ENCODE assay signal across 14 cellular contexts in genomic region chr3:125313060-125313635, GRCh38.
DNase-seq lines count a peak whose midpoint lies in the region; ATAC-seq, FAIRE-seq and TF ChIP-seq lines count a peak whose summit lies in the region.
"Had no signal": no experiment of that assay in that cellular context is flagged by ENCODE, and none has a peak within 500 bp of the region (broad histone marks: within the 10 kb centered on the region; RNA-seq: fewer than 3 reads in every experiment).

No MANE protein-coding gene starts in this region.

- peaks cover 21% of the 10 kb centered on the region for H3K79me2 ChIP-seq in endothelial cell of umbilical vein (ENCODE audit: control insufficient read depth, insufficient read depth, low read length)

- H4K20me1 ChIP-seq in endothelial cell of umbilical vein (replicated peaks; ENCODE audit: control insufficient read depth, extremely low read depth, insufficient read depth, low read length), result peaks cover 3% of the 10 kb centered on the region

- H2AFZ ChIP-seq in endothelial cell of umbilical vein (ENCODE audit: low read depth, low read length), result no peak overlapping the region

- no peaks in the 10 kb centered on the region for H3K9me3 ChIP-seq in endothelial cell of umbilical vein (replicated peaks; ENCODE audit: control insufficient read depth, insufficient read depth, low read length)
- H3K9me3 ChIP-seq in esophagus squamous epithelium, result no peaks in the 10 kb centered on the region

- no TSS peak for BruUV-seq in endothelial cell of umbilical vein (replicated peaks; lab: Mats Ljungman, UMichigan)

- H3K4me2 ChIP-seq in endothelial cell of umbilical vein (ENCODE audit: insufficient read depth, low read length), result no peak overlapping the region

- no peaks in the 10 kb centered on the region for H3K9me3 Mint-ChIP-seq in activated T-cell treated with anti-CD3 and anti-CD28 coated beads, Interleukin-2, amount 50 U/mL, for 4 hours
- H3K9me3 Mint-ChIP-seq in stimulated activated effector memory CD8-positive, alpha-beta T cell treated with anti-CD3 and anti-CD28 coated beads, Interleukin-12 subunit alpha, Interleukin-12 subunit beta, amount 100 ng/mL, for 72 hours, result no peaks in the 10 kb centered on the region
- H3K9me3 Mint-ChIP-seq: dendritic cell treated with granulocyte-macrophage colony-stimulating factor and Interleukin-4, amounts not matched to agents 40 ng/mL and 50 ng/mL, for 4 days had no signal

- H3K27ac ChIP-seq in endothelial cell of umbilical vein (ENCODE audit: insufficient read depth, low read depth, low read length) (no peak overlapping the region), foreskin keratinocyte (no peak overlapping the region), esophagus squamous epithelium (no peak overlapping the region)

- no peak overlapping the region for H3K4me3 Mint-ChIP-seq in activated T-cell treated with anti-CD3 and anti-CD28 coated beads, Interleukin-2, amount 50 U/mL, for 4 hours
- no peak overlapping the region for H3K4me3 Mint-ChIP-seq in stimulated activated effector memory CD8-positive, alpha-beta T cell treated with anti-CD3 and anti-CD28 coated beads, Interleukin-12 subunit alpha, Interleukin-12 subunit beta, amount 100 ng/mL, for 72 hours
- H3K4me3 Mint-ChIP-seq: dendritic cell treated with granulocyte-macrophage colony-stimulating factor and Interleukin-4, amounts not matched to agents 40 ng/mL and 50 ng/mL, for 4 days had no signal

- H3K36me3 ChIP-seq in endothelial cell of umbilical vein (ENCODE audit: control insufficient read depth in 2 of 2, extremely low read depth in 1 of 2, insufficient read depth in 2 of 2, low read length in 2 of 2) (peaks cover 7 to 8% of the 10 kb centered on the region in 2 experiments), esophagus squamous epithelium (peaks cover 0 to 43% (median 0%) of the 10 kb centered on the region in 3 donors)

- FAIRE-seq in RCC 7860 (lab: Jason Lieb, UNC), result peak; percentile 60
- no peak for FAIRE-seq in endothelial cell of umbilical vein (lab: Jason Lieb, UNC)

- H3K4me1 ChIP-seq in endothelial cell of umbilical vein (ENCODE audit: control insufficient read depth, extremely low read depth, insufficient read depth, low read length) (peaks cover 13% of the 10 kb centered on the region), foreskin keratinocyte (peaks cover 7% of the 10 kb centered on the region), esophagus squamous epithelium (peaks cover 0 to 3% (median 2%) of the 10 kb centered on the region in 3 donors)

- H3K27me3 ChIP-seq in endothelial cell of umbilical vein (ENCODE audit: control insufficient read depth in 2 of 2, insufficient read depth in 2 of 2, low read length in 2 of 2) (no peaks in the 10 kb centered on the region), foreskin keratinocyte (no peaks in the 10 kb centered on the region), esophagus squamous epithelium (no peaks in the 10 kb centered on the region)

- POLR2A ChIA-PET in endothelial cell of umbilical vein (lab: Charles Lee), result no interaction called here

- CTCF ChIA-PET in endothelial cell of umbilical vein (lab: Charles Lee), result no interaction called here

- no peaks in the 10 kb centered on the region for H3K27me3 Mint-ChIP-seq in activated T-cell treated with anti-CD3 and anti-CD28 coated beads, Interleukin-2, amount 50 U/mL, for 4 hours (ENCODE audit: low read depth)
- H3K27me3 Mint-ChIP-seq: dendritic cell treated with granulocyte-macrophage colony-stimulating factor and Interleukin-4, amounts not matched to agents 40 ng/mL and 50 ng/mL, for 4 days had no signal

- TF ChIP-seq CTCF in endothelial cell of umbilical vein (IDR thresholded peaks at IDR 0.05; ENCODE audit: extremely low read depth in 1 of 2, insufficient read depth in 1 of 2, low read depth in 1 of 2, low read length in 2 of 2) (no peak), foreskin keratinocyte (conservative IDR thresholded peaks at IDR 0.05) (no peak), esophagus squamous epithelium (IDR thresholded peaks at IDR 0.05) (no peak)

- dilution Hi-C loops in endothelial cell of umbilical vein (cut with MboI; ENCODE audit: extremely low pct_ligation_motif_present, low sequenced_read_pairs), result no loop called here

- H3K4me1 Mint-ChIP-seq in activated T-cell treated with anti-CD3 and anti-CD28 coated beads, Interleukin-2, amount 50 U/mL, for 4 hours (ENCODE audit: low read depth), result peaks cover 59% of the 10 kb centered on the region
- H3K4me1 Mint-ChIP-seq in stimulated activated effector memory CD8-positive, alpha-beta T cell treated with anti-CD3 and anti-CD28 coated beads, Interleukin-12 subunit alpha, Interleukin-12 subunit beta, amount 100 ng/mL, for 72 hours, result peaks cover 40% of the 10 kb centered on the region

- WGBS in esophagus squamous epithelium, 2 donors, result 89 to 94% methylated on average over 6 of the region's 6 CpGs

- intact Hi-C loops in endothelial cell of umbilical vein (cut with micrococcal nuclease) (no loop called here), esophagus squamous epithelium (cut with DNase I) (no loop called here)

- H3K36me3 Mint-ChIP-seq in activated T-cell treated with anti-CD3 and anti-CD28 coated beads, Interleukin-2, amount 50 U/mL, for 4 hours (ENCODE audit: insufficient read depth), result peaks cover 44% of the 10 kb centered on the region
- H3K36me3 Mint-ChIP-seq in stimulated activated effector memory CD8-positive, alpha-beta T cell treated with anti-CD3 and anti-CD28 coated beads, Interleukin-12 subunit alpha, Interleukin-12 subunit beta, amount 100 ng/mL, for 72 hours, result peaks cover 57% of the 10 kb centered on the region

- peak; percentile 51 to 55 for ATAC-seq in activated T-cell treated with anti-CD3 and anti-CD28 coated beads, Interleukin-2, amount 50 U/mL, for 4 hours
- peak; percentile 78 for ATAC-seq in stimulated activated effector memory CD8-positive, alpha-beta T cell treated with anti-CD3 and anti-CD28 coated beads, Interleukin-12 subunit alpha, Interleukin-12 subunit beta, amount 100 ng/mL, for 72 hours
- no peak for ATAC-seq in foreskin keratinocyte
- no peak for ATAC-seq in GM19397 (IDR thresholded peaks at IDR 0.05; ENCODE audit: unreplicated experiment)
- ATAC-seq: HCT116, PC-3 had no signal

- DNase-seq in activated T-cell treated with anti-CD3 and anti-CD28 coated beads, Interleukin-2, amount 50 U/mL, for 4 hours, result no peak
- DNase-seq in activated T-cell treated with anti-CD3 and anti-CD28 coated beads for 4 hours (no peak), RCC 7860 (ENCODE audit: low spot score) (peak; percentile 64), endothelial cell of umbilical vein (ENCODE audit: low read depth, low spot score) (no peak), foreskin keratinocyte (no peak), esophagus squamous epithelium (lab: John Stamatoyannopoulos, UW) (no peak)
- DNase-seq in stimulated activated effector memory CD8-positive, alpha-beta T cell treated with anti-CD3 and anti-CD28 coated beads, Interleukin-12 subunit alpha, Interleukin-12 subunit beta, amount 100 ng/mL, for 72 hours (ENCODE audit: low spot score in 2 of 2), result no peak
- DNase-seq: AML-193; NCI-H2171; PC-3; stimulated activated CD4-positive, alpha-beta T cell treated with anti-CD3 and anti-CD28 coated beads, Interleukin-4, amount 100 ng/mL, for 1 hour had no signal

- H3K9me1 ChIP-seq in endothelial cell of umbilical vein (replicated peaks; ENCODE audit: control insufficient read depth, extremely low read depth, insufficient read depth, low read length), result no peaks in the 10 kb centered on the region

- no peak overlapping the region for H3K27ac Mint-ChIP-seq in stimulated activated effector memory CD8-positive, alpha-beta T cell treated with anti-CD3 and anti-CD28 coated beads, Interleukin-12 subunit alpha, Interleukin-12 subunit beta, amount 100 ng/mL, for 72 hours
- H3K27ac Mint-ChIP-seq: dendritic cell treated with granulocyte-macrophage colony-stimulating factor and Interleukin-4, amounts not matched to agents 40 ng/mL and 50 ng/mL, for 4 days had no signal

- H3K4me3 ChIP-seq in endothelial cell of umbilical vein (replicated peaks in 1 of 3; ENCODE audit: insufficient read depth in 1 of 3, low read depth in 1 of 3, low read length in 3 of 3), result no peak overlapping the region
- H3K4me3 ChIP-seq in esophagus squamous epithelium, result no peak overlapping the region

- no peak overlapping the region for H3K9ac ChIP-seq in endothelial cell of umbilical vein (replicated peaks; ENCODE audit: extremely low read depth, insufficient read depth, low read length)

- TF ChIP-seq POLR2A in endothelial cell of umbilical vein (IDR thresholded peaks at IDR 0.05; ENCODE audit: low read depth, low read length) (no peak), esophagus squamous epithelium (IDR thresholded peaks at IDR 0.05) (no peak)

TF ChIP-seq in endothelial cell of umbilical vein, 7 proteins besides CTCF, POLR2A, EP300 and RAD21:
- TF ChIP-seq FOS (IDR thresholded peaks at IDR 0.05; ENCODE audit: borderline replicate concordance, insufficient read depth, low read length), result peak; percentile 8
- no peak for TF ChIP-seq MAX (IDR thresholded peaks at IDR 0.05; ENCODE audit: insufficient read depth, insufficient read length)

Comparison
In these comparisons a context has a peak if more than half of its experiments do, and no peak if none do; other contexts are left out.
1. ATAC-seq: peak in activated T-cell treated with anti-CD3 and anti-CD28 coated beads, Interleukin-2, amount 50 U/mL, for 4 hours (2 of 2) and stimulated activated effector memory CD8-positive, alpha-beta T cell treated with anti-CD3 and anti-CD28 coated beads, Interleukin-12 subunit alpha, Interleukin-12 subunit beta, amount 100 ng/mL, for 72 hours (single experiment); none in foreskin keratinocyte (single experiment) and GM19397 (single experiment).